In genomic region chr2:27356056-27356381, GRCh38 we compare ENCODE assay signal across 8 cellular contexts. TPM values are rescaled to one million over a fixed set of nuclear protein-coding genes. Genes with fewer than 3 reads are reported as not detected.
A peak's percentile ranks its signal among the peaks of the same experiment; 100 is the strongest.
DNase-seq lines count a peak whose midpoint lies in the region; ATAC-seq, FAIRE-seq and TF ChIP-seq lines count a peak whose summit lies in the region.

No MANE protein-coding gene starts in this region.

- peak; percentile 59 for FAIRE-seq in GM19239 (lab: Jason Lieb, UNC)

- H3K4me3 ChIP-seq in Peyer's patch, result peak overlapping the region; percentile 58 to 97 (median 68)

- no peak for TF ChIP-seq CTCF in Peyer's patch (IDR thresholded peaks at IDR 0.05)

- ATAC-seq in HG03354 (IDR thresholded peaks at IDR 0.05; ENCODE audit: poor library complexity, severe bottlenecking, unreplicated experiment), result peak; percentile 42
- ATAC-seq in left lobe of liver, result peak; percentile 54

- H3K4me1 ChIP-seq in Peyer's patch, result peaks cover 0 to 36% (median 5%) of the 10 kb centered on the region in 4 donors

- no peaks in the 10 kb centered on the region for H3K9me3 ChIP-seq in Peyer's patch

- DNase-seq in DMS 273 (lab: John Stamatoyannopoulos, UW; ENCODE audit: unreplicated experiment), result peak; percentile 86
- peak; percentile 55 for DNase-seq in GM19239 (ENCODE audit: insufficient read length, low spot score)
- peak in 2 of 3 donors; percentile 76 to 81 for DNase-seq in Peyer's patch
- DNase-seq in caudate nucleus (lab: John Stamatoyannopoulos, UW), result peak in 8 of 61 donors; percentile 9 to 45 (median 39)
- peak; percentile 65 for DNase-seq in left lobe of liver (ENCODE audit: low spot score)
- DNase-seq in superior temporal gyrus (ENCODE audit: extremely low spot score), result peak; percentile 11
- DNase-seq in NCI-H526 treated with DMSO at 0.1 percent for 48 hours (lab: John Stamatoyannopoulos, UW), result no peak

- H3K27ac ChIP-seq in Peyer's patch (peak overlapping the region; percentile 82 to 95 (median 92)), caudate nucleus (ENCODE audit: low read depth, low read length) (peak overlapping the region; percentile 92)

- H3K27me3 ChIP-seq in Peyer's patch, result no peaks in the 10 kb centered on the region

- no peak for TF ChIP-seq POLR2A in Peyer's patch (IDR thresholded peaks at IDR 0.05)

- H3K36me3 ChIP-seq in Peyer's patch, result no peaks in the 10 kb centered on the region

RNA-seq across cellular contexts. Expression of gene GTF3C2, which starts 0.5 kb away (rescaled TPM):
- total RNA-seq in Peyer's patch (100 to 1,000 TPM in 1 of 4 donors, 10 to 100 TPM in 3; 59.0 to 111 (median 74.6) TPM), left lobe of liver (19.2 TPM)

RNA-seq across cellular contexts. Expression of gene EIF2B4, which starts 14.1 kb away (rescaled TPM):
- total RNA-seq in Peyer's patch (10 to 100 TPM; 19.8 to 47.0 (median 33.7) TPM), left lobe of liver (17.4 TPM)

RNA-seq across cellular contexts. Expression of gene SNX17, which starts 14.4 kb away (rescaled TPM):
- total RNA-seq in Peyer's patch (10 to 100 TPM; 75.1 to 88.2 (median 77.1) TPM), left lobe of liver (56.1 TPM)

RNA-seq across cellular contexts. Expression of gene ZNF513, which starts 24.5 kb away (rescaled TPM):
- total RNA-seq in Peyer's patch (10 to 100 TPM; 15.7 to 31.1 (median 24.7) TPM), left lobe of liver (10.5 TPM)

RNA-seq across cellular contexts. Expression of gene MPV17, which starts 33.1 kb away (rescaled TPM):
- total RNA-seq in Peyer's patch (10 to 100 TPM; 41.5 to 62.3 (median 51.6) TPM), left lobe of liver (18.3 TPM)
